In genomic region chr5:76380346-76381074, GRCh38 we compare ENCODE assay signal across 13 cellular contexts.
"Had no signal": no experiment of that assay in that cellular context is flagged by ENCODE, and none has a peak within 500 bp of the region (broad histone marks: within the 10 kb centered on the region; RNA-seq: fewer than 3 reads in every experiment).

No MANE protein-coding gene starts in this region.

- H3K4me1 ChIP-seq: vagina had no signal

- H3K27ac Mint-ChIP-seq: activated CD4-positive, alpha-beta T cell treated with anti-CD3 and anti-CD28 coated beads for 36 hours; activated naive CD4-positive, alpha-beta T cell treated with anti-CD3 and anti-CD28 coated beads for 36 hours; activated T-helper 1 cell treated with anti-CD3 and anti-CD28 coated beads, Interleukin-12 subunit alpha, Interleukin-12 subunit beta, Interleukin-2, Interleukin-4 antibody, amounts not matched to agents 30 ng/mL and 10 ng/mL and 1 ng/mL, durations not matched to agents 14 hours and 24 hours and 36 hours; T-helper 1 cell treated with Interleukin-12 subunit alpha and Interleukin-12 subunit beta and Interleukin-4 antibody, amounts not matched to agents 30 μg/mL and 1 μg/mL, for 36 hours had no signal

- H3K4me3 Mint-ChIP-seq: activated CD4-positive, alpha-beta T cell treated with anti-CD3 and anti-CD28 coated beads for 36 hours; activated naive CD4-positive, alpha-beta T cell treated with anti-CD3 and anti-CD28 coated beads for 36 hours; activated T-helper 1 cell treated with anti-CD3 and anti-CD28 coated beads, Interleukin-12 subunit alpha, Interleukin-12 subunit beta, Interleukin-2, Interleukin-4 antibody, amounts not matched to agents 30 ng/mL and 10 ng/mL and 1 ng/mL, durations not matched to agents 14 hours and 24 hours and 36 hours; T-helper 1 cell treated with Interleukin-12 subunit alpha and Interleukin-12 subunit beta and Interleukin-4 antibody, amounts not matched to agents 30 μg/mL and 1 μg/mL, for 36 hours had no signal

- H3K4me3 ChIP-seq: cardiac muscle cell, pancreas, thyroid gland, vagina had no signal

- H3K27me3 ChIP-seq: cardiac muscle cell, pancreas, thyroid gland, vagina had no signal

- H3K27ac ChIP-seq: cardiac muscle cell, pancreas, thyroid gland, vagina had no signal

- H3K9me3 ChIP-seq: pancreas, thyroid gland, vagina had no signal

- H3K27me3 Mint-ChIP-seq: activated CD4-positive, alpha-beta T cell treated with anti-CD3 and anti-CD28 coated beads for 36 hours had no signal

- DNase-seq: activated CD4-positive, alpha-beta T cell treated with anti-CD3 and anti-CD28 coated beads for 36 hours; activated naive CD4-positive, alpha-beta T cell treated with anti-CD3 and anti-CD28 coated beads for 36 hours; effector CD4-positive, alpha-beta T cell; foreskin melanocyte; head of caudate nucleus; mammary epithelial cell; pancreas; small intestine; thyroid gland had no signal

- H3K36me3 ChIP-seq: cardiac muscle cell, pancreas, thyroid gland, vagina had no signal

- ATAC-seq: activated CD4-positive, alpha-beta T cell treated with anti-CD3 and anti-CD28 coated beads for 36 hours had no signal
